In the genomic region with DNA sequence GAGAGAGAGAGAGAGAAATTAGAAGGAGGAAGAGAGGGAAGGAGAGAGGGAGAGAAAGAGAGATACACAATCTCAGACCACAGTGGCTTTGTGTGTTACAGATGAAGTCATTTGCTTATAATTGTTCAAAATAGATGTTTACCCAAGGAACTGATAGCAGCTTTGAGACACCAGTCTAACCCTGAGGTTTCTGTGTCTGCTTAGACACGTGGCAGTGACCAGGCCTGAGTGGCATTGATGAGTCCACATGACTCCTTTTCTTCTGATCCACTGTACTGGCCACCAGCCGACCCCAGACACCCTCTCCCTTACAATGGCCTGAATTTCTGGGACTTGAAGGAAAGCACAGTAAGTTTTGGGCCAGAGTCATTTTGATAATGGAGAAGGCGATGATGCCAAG, we compare ENCODE assay signal across 20 cellular contexts.
"Had no signal": no experiment of that assay in that cellular context is flagged by ENCODE, and none has a peak within 500 bp of the region (broad histone marks: within the 10 kb centered on the region; RNA-seq: fewer than 3 reads in every experiment).

No MANE protein-coding gene starts in this region.

- H3K36me3 ChIP-seq: gastroesophageal sphincter, neural progenitor cell, pancreas, tibial artery, upper lobe of left lung, vagina had no signal

- H3K4me2 ChIP-seq: neural progenitor cell had no signal

- DNase-seq: effector memory CD4-positive, alpha-beta T cell; glutamatergic neuron; kidney; left colon; left ventricle myocardium superior; mesendoderm; naive thymus-derived CD8-positive, alpha-beta T cell; pancreas; stimulated activated CD4-positive, alpha-beta T cell treated with anti-CD3 and anti-CD28 coated beads, Interleukin-4, amount 100 ng/mL, for 1 hour; stimulated activated CD8-positive, alpha-beta memory T cell treated with anti-CD3 and anti-CD28 coated beads, Interleukin-4, amount 100 ng/mL, for 48 hours; stimulated activated naive CD8-positive, alpha-beta T cell treated with anti-CD3 and anti-CD28 coated beads, Interleukin-15, Interleukin-2, amounts not matched to agents 100 U/mL and 50 U/mL, for 24 hours; tibial artery; upper lobe of left lung had no signal

- H3K4me3 ChIP-seq: gastroesophageal sphincter, lung, neural progenitor cell, pancreas, tibial artery, upper lobe of left lung, vagina had no signal

- FAIRE-seq: endometrium, kidney, pancreas had no signal

- H3K27ac ChIP-seq: gastroesophageal sphincter, neural progenitor cell, pancreas, tibial artery, upper lobe of left lung, vagina had no signal

- H3K4me1 ChIP-seq: gastroesophageal sphincter, neural progenitor cell, pancreas, upper lobe of left lung, vagina had no signal

- H3K9ac ChIP-seq: neural progenitor cell had no signal

- H3K27me3 ChIP-seq: gastroesophageal sphincter, neural progenitor cell, pancreas, tibial artery, upper lobe of left lung, vagina had no signal

- H3K9me3 ChIP-seq: gastroesophageal sphincter, pancreas, tibial artery, upper lobe of left lung, vagina had no signal

- ATAC-seq: esophagus mucosa; gastroesophageal sphincter; left colon; naive thymus-derived CD8-positive, alpha-beta T cell; pancreas; stimulated activated effector memory CD8-positive, alpha-beta T cell treated with anti-CD3 and anti-CD28 coated beads, Interleukin-12 subunit alpha, Interleukin-12 subunit beta, amount 100 ng/mL, for 72 hours; stimulated activated naive CD8-positive, alpha-beta T cell treated with anti-CD3 and anti-CD28 coated beads, Interleukin-15, Interleukin-2, amounts not matched to agents 100 U/mL and 50 U/mL, for 24 hours had no signal
